ENCODE assay signal across 9 cellular contexts in genomic region chr9:76904661-76905457, GRCh38.
DNase-seq lines count a peak whose midpoint lies in the region; TF ChIP-seq lines count a peak whose summit lies in the region.
"Had no signal": no experiment of that assay in that cellular context is flagged by ENCODE, and none has a peak within 500 bp of the region (broad histone marks: within the 10 kb centered on the region; RNA-seq: fewer than 3 reads in every experiment).

No MANE protein-coding gene starts in this region.

- peak overlapping the region; percentile 70 for H3K9ac ChIP-seq in iPS-18a (ENCODE audit: low read length)

- no peak overlapping the region for H3K27ac ChIP-seq in WERI-Rb-1
- H3K27ac ChIP-seq in iPS-18a (ENCODE audit: low read length), result no peak overlapping the region

- H3K4me1 ChIP-seq in iPS-18a (ENCODE audit: control insufficient read depth, low read depth, low read length), result peaks cover 12% of the 10 kb centered on the region

- H3K27me3 ChIP-seq in WERI-Rb-1 (ENCODE audit: insufficient read depth, low read depth, severe bottlenecking), result no peaks in the 10 kb centered on the region
- H3K27me3 ChIP-seq in iPS-18a (ENCODE audit: control insufficient read depth, insufficient read depth, low read length), result peaks cover 43% of the 10 kb centered on the region

- TF ChIP-seq CTCF in WERI-Rb-1 (IDR thresholded peaks at IDR 0.05; ENCODE audit: low read depth, low read length), result no peak

- H3K36me3 ChIP-seq in WERI-Rb-1 (no peaks in the 10 kb centered on the region), iPS-18a (ENCODE audit: control insufficient read depth, low read depth, low read length) (no peaks in the 10 kb centered on the region)

- H3K9me3 ChIP-seq in WERI-Rb-1 (ENCODE audit: severe bottlenecking) (no peaks in the 10 kb centered on the region), iPS-18a (ENCODE audit: control insufficient read depth, low read depth, low read length) (no peaks in the 10 kb centered on the region)

- DNase-seq in HCEC 1CT, result peak; percentile 28
- no peak for DNase-seq in WERI-Rb-1
- no peak for DNase-seq in skeletal muscle cell (ENCODE audit: low read depth)
- no peak for DNase-seq in NCI-H187 treated with DMSO at 0.1 percent for 48 hours (lab: John Stamatoyannopoulos, UW)
- no peak for DNase-seq in globus pallidus (ENCODE audit: low spot score)
- DNase-seq in stimulated activated CD8-positive, alpha-beta memory T cell treated with anti-CD3 and anti-CD28 coated beads, Interleukin-4, amount 100 ng/mL, for 48 hours, result no peak
- no peak for DNase-seq in NCI-H128 (lab: John Stamatoyannopoulos, UW; ENCODE audit: unreplicated experiment)
- DNase-seq: RPMI8226 had no signal

- H3K4me3 ChIP-seq in WERI-Rb-1 (ENCODE audit: low read depth, low read length), result peak overlapping the region; percentile 75
- H3K4me3 ChIP-seq in iPS-18a (ENCODE audit: low read length), result peak overlapping the region; percentile 94
- H3K4me3 ChIP-seq in skeletal muscle cell (ENCODE audit: low read depth, low read length), result peak overlapping the region; percentile 72
